In the genomic region with DNA sequence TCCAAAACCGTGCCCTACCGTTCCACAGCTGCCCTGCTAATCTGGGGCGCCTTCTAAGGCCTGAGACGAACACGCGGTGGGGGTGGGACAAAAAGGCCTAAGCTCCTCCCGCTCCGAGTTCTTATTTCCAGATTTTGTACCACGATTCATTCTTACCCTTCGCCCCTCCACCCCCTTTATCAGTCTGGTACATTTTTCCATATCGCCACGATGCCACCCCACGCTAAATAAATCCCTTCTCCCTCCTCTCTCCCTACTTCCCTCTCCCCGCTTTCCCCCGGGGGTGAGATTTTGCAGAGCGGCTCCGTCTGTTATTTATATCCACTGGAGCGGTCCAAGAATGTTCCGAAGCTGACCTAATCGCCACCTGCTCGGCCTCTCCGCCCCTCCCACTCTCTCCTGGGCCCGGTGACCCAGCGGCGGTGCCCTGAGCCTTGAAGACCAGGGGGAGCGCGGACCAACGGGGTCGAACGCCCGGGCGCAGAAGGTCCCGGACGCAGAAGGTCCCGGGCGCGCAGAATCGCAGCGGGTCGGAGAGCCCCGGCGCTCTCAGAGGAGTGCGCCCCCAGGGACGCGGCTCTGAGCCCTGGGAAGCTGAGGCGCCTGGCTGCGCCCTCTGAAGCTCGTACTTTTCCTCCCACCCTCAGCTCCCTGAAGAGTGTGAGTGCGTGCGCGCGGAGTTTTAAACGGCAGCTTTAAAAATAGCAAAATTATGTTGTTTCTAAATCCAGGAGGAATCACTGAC, we compare ENCODE assay signal across 8 cellular contexts. TPM values are rescaled to one million over a fixed set of nuclear protein-coding genes. Genes with fewer than 3 reads are reported as not detected.
DNase-seq lines count a peak whose midpoint lies in the region; ATAC-seq, FAIRE-seq and TF ChIP-seq lines count a peak whose summit lies in the region.

No MANE protein-coding gene starts in this region.

- H3K4me2 ChIP-seq in HepG2 (ENCODE audit: low read depth, low read length), result peak overlapping the region; percentile 97

- POLR2A ChIA-PET in CD4-positive, alpha-beta memory T cell (lab: Charles Lee; ENCODE audit: partially characterized antibody), result interaction anchor here (0.7 to 2.7 kb wide), 7 partner anchors 9 to 239 kb away, joined by 3 to 22 read pairs (median 4); partner anchors contain the start of genes ACP2, ARFGAP2, DDB2 and PSMC3
- POLR2A ChIA-PET in HepG2 (lab: Yijun Ruan, JAX), result interaction anchor here (0.7 to 9.2 kb wide), 17 partner anchors 9 to 361 kb away, joined by 3 to 247 read pairs (median 8); partner anchors contain the start of genes ACP2, ARFGAP2, DDB2 and NR1H3

- H3K4me3 Mint-ChIP-seq in CD4-positive, alpha-beta memory T cell, result peak overlapping the region; percentile 71 to 88 (median 84)

- H3K27me3 ChIP-seq in CD4-positive, alpha-beta memory T cell (ENCODE audit: insufficient read depth, low read length), result peaks cover 11% of the 10 kb centered on the region
- H3K27me3 ChIP-seq in dorsolateral prefrontal cortex (peaks cover 0 to 6% (median 0%) of the 10 kb centered on the region in 45 donors), HepG2 (ENCODE audit: control insufficient read depth in 1 of 2, insufficient read depth in 2 of 2, low read length in 2 of 2) (no peaks in the 10 kb centered on the region)

- H3K9ac ChIP-seq in HepG2 (ENCODE audit: insufficient read depth, low read depth, low read length), result peak overlapping the region; percentile 94

- peaks cover 4 to 7% (median 5%) of the 10 kb centered on the region in 4 donors for H3K4me1 Mint-ChIP-seq in CD4-positive, alpha-beta memory T cell

- H3K4me1 ChIP-seq in CD4-positive, alpha-beta memory T cell (ENCODE audit: insufficient read depth, low read length), result peaks cover 21% of the 10 kb centered on the region
- H3K4me1 ChIP-seq in HepG2 (ENCODE audit: insufficient read depth, low read length), result peaks cover 56% of the 10 kb centered on the region

- BruUV-seq in HepG2 (replicated peaks; lab: Mats Ljungman, UMichigan), result TSS peak; percentile 57

- peaks cover 0 to 2% (median 0%) of the 10 kb centered on the region in 8 donors for H3K9me3 Mint-ChIP-seq in CD4-positive, alpha-beta memory T cell

- H3K27ac ChIP-seq in CD4-positive, alpha-beta memory T cell (ENCODE audit: low read depth, low read length), result no peak overlapping the region
- H3K27ac ChIP-seq in dorsolateral prefrontal cortex, result peak overlapping the region in 56 of 59 donors; percentile 15 to 99 (median 82)
- H3K27ac ChIP-seq in HepG2 (ENCODE audit: extremely low read length, insufficient read depth, low read length), result peak overlapping the region; percentile 98

- H3K36me3 Mint-ChIP-seq in CD4-positive, alpha-beta memory T cell, result no peaks in the 10 kb centered on the region

- TF ChIP-seq CTCF in WI38 (IDR thresholded peaks at IDR 0.05; ENCODE audit: low read depth, low read length), result no peak
- TF ChIP-seq CTCF in dorsolateral prefrontal cortex (IDR thresholded peaks at IDR 0.05 in 54 of 56, conservative IDR thresholded peaks at IDR 0.05 in 2 of 56; ENCODE audit: low read depth in 1 of 56, partially characterized antibody in 56 of 56), result peak in 23 of 56 donors; percentile 8 to 43 (median 25)
- TF ChIP-seq CTCF in HepG2 (CRISPR knock-in tag; IDR thresholded peaks at IDR 0.05), result peak; percentile 61

- peak; percentile 32 for FAIRE-seq in HepG2 (lab: Jason Lieb, UNC)

- in situ Hi-C loops in HepG2 (cut with HindIII; ENCODE audit: extremely low pct_ligation_motif_present, low pct_unique_long_range_greater_than_20kb), result no loop called here

- H2AFZ ChIP-seq in HepG2 (ENCODE audit: low read length), result no peak overlapping the region

- no peaks in the 10 kb centered on the region for H3K9me3 ChIP-seq in CD4-positive, alpha-beta memory T cell (ENCODE audit: control insufficient read depth in 1 of 2, low read length in 2 of 2)
- no peaks in the 10 kb centered on the region for H3K9me3 ChIP-seq in HepG2 (ENCODE audit: low read length)

- WGBS in HepG2 (ENCODE audit: low lambda C conversion rate), result under 1% methylated on average over 37 of the region's 53 CpGs

- H3K27ac Mint-ChIP-seq in CD4-positive, alpha-beta memory T cell, result peak overlapping the region in 2 of 7 donors; percentile 55 to 61

- peak in 1 of 2 experiments; percentile 66; a peak in 1 of 4 replicates for TF ChIP-seq POLR2A in HepG2 (IDR thresholded peaks at IDR 0.05; ENCODE audit: insufficient read depth in 1 of 2, low read depth in 2 of 2, low read length in 2 of 2)

- H3K27me3 Mint-ChIP-seq in CD4-positive, alpha-beta memory T cell, result peaks cover 7 to 11% of the 10 kb centered on the region in 2 donors

- no peaks in the 10 kb centered on the region for H3K36me3 ChIP-seq in CD4-positive, alpha-beta memory T cell (ENCODE audit: insufficient read depth, low read length)
- peaks cover 5 to 7% of the 10 kb centered on the region in 2 experiments; a peak in 3 of 5 replicates for H3K36me3 ChIP-seq in HepG2 (replicated peaks in 1 of 2; ENCODE audit: control insufficient read depth in 1 of 2, insufficient read depth in 2 of 2, low read length in 2 of 2)

- TF ChIP-seq EP300 in HepG2 (IDR thresholded peaks at IDR 0.05; ENCODE audit: low read depth in 2 of 2, low read length in 2 of 2), result no peak
- no peak for TF ChIP-seq EP300 in HepG2 (CRISPR knock-in tag; IDR thresholded peaks at IDR 0.05; ENCODE audit: borderline replicate concordance)

- peak; percentile 35 to 52 (median 44) for DNase-seq in CD4-positive, alpha-beta memory T cell
- DNase-seq in dorsolateral prefrontal cortex, result peak in 7 of 10 donors; percentile 53 to 82 (median 59)
- peak; percentile 64 for DNase-seq in HepG2 (ENCODE audit: low spot score)
- peak; percentile 54 to 63 for DNase-seq in stimulated activated CD4-positive, alpha-beta T cell treated with anti-CD3 and anti-CD28 coated beads, Interleukin-4, amount 100 ng/mL, for 4 hours
- no peak for DNase-seq in NCI-H446 treated with DMSO at 0.1 percent for 48 hours (lab: John Stamatoyannopoulos, UW)

- CTCF ChIA-PET in CD4-positive, alpha-beta memory T cell (lab: Charles Lee; ENCODE audit: partially characterized antibody), result interaction anchor here (0.6 to 2.6 kb wide), 9 partner anchors 9 to 422 kb away, joined by 3 to 10 read pairs (median 3); partner anchors contain the start of gene DDB2
- CTCF ChIA-PET in HepG2 (lab: Yijun Ruan, JAX; ENCODE audit: low intra/inter-chr PET ratio, low total read pairs), result no interaction called here

- no peak; the same call in 1 of the 2 replicates for TF ChIP-seq RAD21 in HepG2 (CRISPR knock-in tag; IDR thresholded peaks at IDR 0.05)

- ATAC-seq in HG03045 (IDR thresholded peaks at IDR 0.05; ENCODE audit: unreplicated experiment) (peak; percentile 11), HepG2 (peak; percentile 11), HG02840 (IDR thresholded peaks at IDR 0.05; ENCODE audit: low FRiP score, unreplicated experiment) (no peak)

- H3K4me3 ChIP-seq in CD4-positive, alpha-beta memory T cell (ENCODE audit: low read length in 2 of 2), result peak overlapping the region; percentile 47 to 49
- H3K4me3 ChIP-seq in WI38 (ENCODE audit: low read depth, low read length) (peak overlapping the region; percentile 69), dorsolateral prefrontal cortex (peak overlapping the region; percentile 31 to 82 (median 68)), HepG2 (replicated peaks in 1 of 3; ENCODE audit: insufficient read depth in 1 of 3, low read depth in 2 of 3, low read length in 3 of 3) (peak overlapping the region; percentile 70 to 86 (median 73))

- H4K20me1 ChIP-seq in HepG2 (ENCODE audit: insufficient read depth, low read length), result no peaks in the 10 kb centered on the region

- H3K79me2 ChIP-seq in HepG2 (ENCODE audit: insufficient read depth, low read length), result peaks cover 21% of the 10 kb centered on the region

- intact Hi-C loops in CD4-positive, alpha-beta memory T cell (cut with micrococcal nuclease), result loop anchor here (1.0 to 2.0 kb wide), 2 partner anchors 10 to 28 kb away; partner anchors contain the start of gene DDB2
- intact Hi-C loops in dorsolateral prefrontal cortex (cut with DNase I) (no loop called here), HepG2 (cut with micrococcal nuclease; ENCODE audit: unreplicated experiment) (loop anchor here (1.0 kb wide), 1 partner anchor 10 kb away; no protein-coding TSS in a partner anchor)

RNA-seq across cellular contexts. Expression of gene PACSIN3, which starts 0.9 kb away (rescaled TPM):
- total RNA-seq in CD4-positive, alpha-beta memory T cell, result 1 to 10 TPM in 1 of 2 experiments, not detected in 1; 1.3 TPM
- polyA plus RNA-seq in CD4-positive, alpha-beta memory T cell, result under 1 TPM in 1 of 2 donors, not detected in 1; 0.23 TPM
- total RNA-seq in dorsolateral prefrontal cortex (10 to 100 TPM in 117 of 120 experiments, 1 to 10 TPM in 3; 7.7 to 54.9 (median 21.5) TPM), HepG2 (2016; rRNA removed; fragmentation: Illumina TruSeq; extraction: Trizol) (86.4 and 93.3 TPM in 2 replicates)
- total RNA-seq in HepG2 (2016; cell fraction: cytosol; rRNA removed; fragmentation: Illumina TruSeq; extraction: Trizol; ENCODE audit: low read depth), result 23.5 and 25.6 TPM in 2 replicates
- 85.9 and 101 TPM in 2 replicates for total RNA-seq in HepG2 (2016; cell fraction: insoluble cytoplasmic fraction; rRNA removed; fragmentation: Illumina TruSeq; extraction: Trizol)
- 44.9 and 52.0 TPM in 2 replicates for total RNA-seq in HepG2 (2016; cell fraction: membrane; rRNA removed; fragmentation: Illumina TruSeq; extraction: Trizol)
- 48.3 and 58.6 TPM in 2 replicates for total RNA-seq in HepG2 (2016; cell fraction: nucleus; rRNA removed; fragmentation: Illumina TruSeq; extraction: Trizol)
- polyA plus RNA-seq in HepG2 (2011; rRNA removed), result 47.9 and 56.8 TPM in 2 replicates
- 46.8 and 58.3 TPM in 2 replicates for polyA plus RNA-seq in HepG2 (2011; cell fraction: cytosol; rRNA removed)
- polyA plus RNA-seq in HepG2 (2011; cell fraction: nucleus; rRNA removed), result 69.7 and 70.5 TPM in 2 replicates
- 37.6 and 45.0 TPM in 2 replicates for polyA plus RNA-seq in HepG2 (2012)
- polyA plus RNA-seq in HepG2 (2016; cell fraction: cytosol; fragmentation: Illumina TruSeq; extraction: Trizol; ENCODE audit: low read depth), result 19.9 and 22.2 TPM in 2 replicates
- polyA plus RNA-seq in HepG2 (2016; cell fraction: insoluble cytoplasmic fraction; fragmentation: Illumina TruSeq; extraction: Trizol; ENCODE audit: low read depth), result 75.8 and 91.5 TPM in 2 replicates
- 36.6 and 40.8 TPM in 2 replicates for polyA plus RNA-seq in HepG2 (2016; cell fraction: membrane; fragmentation: Illumina TruSeq; extraction: Trizol; ENCODE audit: low read depth)
- polyA plus RNA-seq in HepG2 (2016; cell fraction: nucleus; fragmentation: Illumina TruSeq; extraction: Trizol; ENCODE audit: insufficient read depth, low read depth), result 92.3 and 96.2 TPM in 2 replicates
- polyA minus RNA-seq in HepG2 (2011; rRNA and poly(A)+ RNA removed; ENCODE audit: low replicate concordance), result 46.1 and 86.9 TPM in 2 replicates
- polyA minus RNA-seq in HepG2 (2011; cell fraction: cytosol; rRNA and poly(A)+ RNA removed), result 31.6 and 35.2 TPM in 2 replicates
- polyA minus RNA-seq in HepG2 (2011; cell fraction: nucleus; rRNA and poly(A)+ RNA removed), result 26.5 and 27.4 TPM in 2 replicates

RNA-seq across cellular contexts. Expression of gene ARFGAP2, which starts 10.4 kb away (rescaled TPM):
- 100 to 1,000 TPM; 141 to 142 TPM for total RNA-seq in CD4-positive, alpha-beta memory T cell
- 100 to 1,000 TPM in 1 of 2 donors, 10 to 100 TPM in 1; 88.6 to 134 TPM for polyA plus RNA-seq in CD4-positive, alpha-beta memory T cell
- total RNA-seq in dorsolateral prefrontal cortex, result 100 to 1,000 TPM in 110 of 120 experiments, 10 to 100 TPM in 10; 84.8 to 149 (median 114) TPM
- 67.9 and 75.3 TPM in 2 replicates for total RNA-seq in HepG2 (2016; rRNA removed; fragmentation: Illumina TruSeq; extraction: Trizol)
- 26.0 and 28.5 TPM in 2 replicates for total RNA-seq in HepG2 (2016; cell fraction: cytosol; rRNA removed; fragmentation: Illumina TruSeq; extraction: Trizol; ENCODE audit: low read depth)
- 60.7 and 78.7 TPM in 2 replicates for total RNA-seq in HepG2 (2016; cell fraction: insoluble cytoplasmic fraction; rRNA removed; fragmentation: Illumina TruSeq; extraction: Trizol)
- total RNA-seq in HepG2 (2016; cell fraction: membrane; rRNA removed; fragmentation: Illumina TruSeq; extraction: Trizol), result 25.6 and 29.2 TPM in 2 replicates
- total RNA-seq in HepG2 (2016; cell fraction: nucleus; rRNA removed; fragmentation: Illumina TruSeq; extraction: Trizol), result 63.0 and 73.9 TPM in 2 replicates
- 32.3 and 40.5 TPM in 2 replicates for polyA plus RNA-seq in HepG2 (2011; rRNA removed)
- 49.9 and 52.5 TPM in 2 replicates for polyA plus RNA-seq in HepG2 (2011; cell fraction: cytosol; rRNA removed)
- polyA plus RNA-seq in HepG2 (2011; cell fraction: nucleus; rRNA removed), result 135 and 137 TPM in 2 replicates
- polyA plus RNA-seq in HepG2 (2012), result 36.2 and 56.4 TPM in 2 replicates
- 5.1 and 6.2 TPM in 2 replicates for polyA plus RNA-seq in HepG2 (2016; cell fraction: cytosol; fragmentation: Illumina TruSeq; extraction: Trizol; ENCODE audit: low read depth)
- 34.1 and 42.3 TPM in 2 replicates for polyA plus RNA-seq in HepG2 (2016; cell fraction: insoluble cytoplasmic fraction; fragmentation: Illumina TruSeq; extraction: Trizol; ENCODE audit: low read depth)
- 10.4 and 11.9 TPM in 2 replicates for polyA plus RNA-seq in HepG2 (2016; cell fraction: membrane; fragmentation: Illumina TruSeq; extraction: Trizol; ENCODE audit: low read depth)
- 93.3 and 105 TPM in 2 replicates for polyA plus RNA-seq in HepG2 (2016; cell fraction: nucleus; fragmentation: Illumina TruSeq; extraction: Trizol; ENCODE audit: insufficient read depth, low read depth)
- polyA minus RNA-seq in HepG2 (2011; rRNA and poly(A)+ RNA removed; ENCODE audit: low replicate concordance), result 128 and 215 TPM in 2 replicates
- polyA minus RNA-seq in HepG2 (2011; cell fraction: cytosol; rRNA and poly(A)+ RNA removed), result 18.9 and 27.2 TPM in 2 replicates
- 108 and 119 TPM in 2 replicates for polyA minus RNA-seq in HepG2 (2011; cell fraction: nucleus; rRNA and poly(A)+ RNA removed)

RNA-seq across cellular contexts. Expression of gene DDB2, which starts 27.7 kb away (rescaled TPM):
- 100 to 1,000 TPM; 129 to 132 TPM for total RNA-seq in CD4-positive, alpha-beta memory T cell
- polyA plus RNA-seq in CD4-positive, alpha-beta memory T cell, result 10 to 100 TPM; 36.2 to 40.2 TPM
- total RNA-seq in dorsolateral prefrontal cortex (10 to 100 TPM in 118 of 120 experiments, 1 to 10 TPM in 2; 7.0 to 40.6 (median 19.7) TPM), HepG2 (2016; rRNA removed; fragmentation: Illumina TruSeq; extraction: Trizol) (83.4 and 88.1 TPM in 2 replicates)
- 42.2 and 43.5 TPM in 2 replicates for total RNA-seq in HepG2 (2016; cell fraction: cytosol; rRNA removed; fragmentation: Illumina TruSeq; extraction: Trizol; ENCODE audit: low read depth)
- total RNA-seq in HepG2 (2016; cell fraction: insoluble cytoplasmic fraction; rRNA removed; fragmentation: Illumina TruSeq; extraction: Trizol), result 83.5 and 97.1 TPM in 2 replicates
- total RNA-seq in HepG2 (2016; cell fraction: membrane; rRNA removed; fragmentation: Illumina TruSeq; extraction: Trizol), result 57.3 and 60.8 TPM in 2 replicates
- total RNA-seq in HepG2 (2016; cell fraction: nucleus; rRNA removed; fragmentation: Illumina TruSeq; extraction: Trizol), result 58.4 and 60.1 TPM in 2 replicates
- polyA plus RNA-seq in HepG2 (2011; rRNA removed), result 66.8 and 71.4 TPM in 2 replicates
- polyA plus RNA-seq in HepG2 (2011; cell fraction: cytosol; rRNA removed), result 52.8 and 58.0 TPM in 2 replicates
- 181 and 193 TPM in 2 replicates for polyA plus RNA-seq in HepG2 (2011; cell fraction: nucleus; rRNA removed)
- polyA plus RNA-seq in HepG2 (2012), result 46.8 and 59.0 TPM in 2 replicates
- polyA plus RNA-seq in HepG2 (2016; cell fraction: cytosol; fragmentation: Illumina TruSeq; extraction: Trizol; ENCODE audit: low read depth), result 33.5 and 35.4 TPM in 2 replicates
- polyA plus RNA-seq in HepG2 (2016; cell fraction: insoluble cytoplasmic fraction; fragmentation: Illumina TruSeq; extraction: Trizol; ENCODE audit: low read depth), result 91.3 and 93.6 TPM in 2 replicates
- polyA plus RNA-seq in HepG2 (2016; cell fraction: membrane; fragmentation: Illumina TruSeq; extraction: Trizol; ENCODE audit: low read depth), result 43.2 and 43.8 TPM in 2 replicates
- polyA plus RNA-seq in HepG2 (2016; cell fraction: nucleus; fragmentation: Illumina TruSeq; extraction: Trizol; ENCODE audit: insufficient read depth, low read depth), result 125 and 136 TPM in 2 replicates
- 62.5 and 94.9 TPM in 2 replicates for polyA minus RNA-seq in HepG2 (2011; rRNA and poly(A)+ RNA removed; ENCODE audit: low replicate concordance)
- polyA minus RNA-seq in HepG2 (2011; cell fraction: cytosol; rRNA and poly(A)+ RNA removed), result 19.2 and 26.2 TPM in 2 replicates
- polyA minus RNA-seq in HepG2 (2011; cell fraction: nucleus; rRNA and poly(A)+ RNA removed), result 62.4 and 65.9 TPM in 2 replicates

Comparison
In these comparisons a context has a peak if more than half of its experiments do, and no peak if none do; other contexts are left out.
1. intact Hi-C loops: an anchor here in CD4-positive, alpha-beta memory T cell (1.0 to 2.0 kb wide) and HepG2 (1.0 kb wide); none called in dorsolateral prefrontal cortex.